ENCODE assay signal across 7 cellular contexts in genomic region chr20:63741676-63742380, GRCh38. TPM values are rescaled to one million over a fixed set of nuclear protein-coding genes. Genes with fewer than 3 reads are reported as not detected.
DNase-seq lines count a peak whose midpoint lies in the region; ATAC-seq and TF ChIP-seq lines count a peak whose summit lies in the region.
"Had no signal": no experiment of that assay in that cellular context is flagged by ENCODE, and none has a peak within 500 bp of the region (broad histone marks: within the 10 kb centered on the region; RNA-seq: fewer than 3 reads in every experiment).

No MANE protein-coding gene starts in this region.

- H3K27ac ChIP-seq in HEK293 (ENCODE audit: extremely low read depth, low read depth, low read length) (peak overlapping the region; percentile 48), coronary artery (peak overlapping the region; percentile 82 to 93), prostate gland (peak overlapping the region; percentile 96)

- POLR2A ChIA-PET in HEK293 (lab: Yijun Ruan, JAX): interaction anchor here (0.7 to 1.6 kb wide), 8 partner anchors 9 to 239 kb away, joined by 3 to 13 read pairs (median 6); partner anchors contain the start of genes ARFRP1, PRPF6, TPD52L2 and UCKL1

- H3K4me1 ChIP-seq in HEK293 (ENCODE audit: control insufficient read depth, insufficient read depth, low read length) (no peaks in the 10 kb centered on the region; the same call in 1 of the 2 replicates), prostate gland (replicated peaks) (peaks cover 35% of the 10 kb centered on the region)

- peaks cover 4 to 30% of the 10 kb centered on the region in 2 experiments; a peak in 1 of 3 replicates for H3K36me3 ChIP-seq in HEK293 (ENCODE audit: control insufficient read depth in 2 of 2, insufficient read depth in 1 of 2, low read length in 2 of 2)
- no peaks in the 10 kb centered on the region for H3K36me3 ChIP-seq in prostate gland

- intact Hi-C loops in prostate gland (cut with DNase I): loop anchor here (2.0 to 10.0 kb wide), 2 partner anchors 115 to 223 kb away; partner anchors contain the start of genes GMEB2 and ZNF512B

- no peaks in the 10 kb centered on the region for H3K9me3 ChIP-seq in HEK293 (ENCODE audit: control insufficient read depth, insufficient read depth, low read depth, low read length)
- H3K9me3 ChIP-seq in prostate gland: no peaks in the 10 kb centered on the region

- TF ChIP-seq CTCF in HEK293 (tag by site-specific recombination; IDR thresholded peaks at IDR 0.05) (no peak), coronary artery (IDR thresholded peaks at IDR 0.05) (no peak), prostate gland (IDR thresholded peaks at IDR 0.05) (no peak)

- DNase-seq in coronary artery (ENCODE audit: low spot score): peak; percentile 72
- DNase-seq in prostate gland (ENCODE audit: low spot score): no peak
- DNase-seq: NCI-H2107 had no signal

- 74% methylated on average over 28 of the region's 30 CpGs for WGBS in prostate gland

- TF ChIP-seq POLR2A in prostate gland (IDR thresholded peaks at IDR 0.05): no peak

- no peaks in the 10 kb centered on the region for H3K27me3 ChIP-seq in prostate gland (replicated peaks; ENCODE audit: insufficient read depth)

- H3K4me3 ChIP-seq in HEK293 (ENCODE audit: low read depth, low read length) (no peak overlapping the region), coronary artery (peak overlapping the region; percentile 78), prostate gland (peak overlapping the region in 1 of 2 donors; percentile 75)

- ATAC-seq in GM19023 (IDR thresholded peaks at IDR 0.05; ENCODE audit: unreplicated experiment): no peak
- ATAC-seq in GM21367 (IDR thresholded peaks at IDR 0.05; ENCODE audit: unreplicated experiment): no peak
- no peak for ATAC-seq in GM21737 (IDR thresholded peaks at IDR 0.05; ENCODE audit: unreplicated experiment)

- CTCF ChIA-PET in HEK293 (lab: Yijun Ruan, JAX): interaction anchor here (0.6 to 1.0 kb wide), 3 partner anchors 44 to 123 kb away, joined by 3 read pairs; partner anchors contain the start of gene TPD52L2

TF ChIP-seq in HEK293, 187 proteins besides CTCF, POLR2A, EP300 and RAD21:
- TF ChIP-seq KLF8 (tag by site-specific recombination; IDR thresholded peaks at IDR 0.05): 0 out of 2 replicates have a peak, but pooled peaks have one; percentile 14
- no peak for TF ChIP-seq ZNF449 (tag by site-specific recombination; IDR thresholded peaks at IDR 0.05)
- TF ChIP-seq ZSCAN23 (tag by site-specific recombination; IDR thresholded peaks at IDR 0.05): no peak

RNA-seq across cellular contexts. Expression of gene SLC2A4RG, which starts 2.3 kb away (rescaled TPM):
- 100 to 1,000 TPM; 140 to 155 TPM for total RNA-seq in prostate gland

RNA-seq across cellular contexts. Expression of gene LIME1, which starts 5.4 kb away (rescaled TPM):
- total RNA-seq in prostate gland: 10 to 100 TPM; 35.0 to 44.4 TPM

RNA-seq across cellular contexts. Expression of gene ZGPAT, which starts 34.0 kb away (rescaled TPM):
- 10 to 100 TPM; 29.3 to 55.5 TPM for total RNA-seq in prostate gland

RNA-seq across cellular contexts. Expression of gene ARFRP1, which starts 34.1 kb away (rescaled TPM):
- 10 to 100 TPM; 36.8 to 50.8 TPM for total RNA-seq in prostate gland

RNA-seq across cellular contexts. Expression of gene TNFRSF6B, which starts 45.4 kb away (rescaled TPM):
- 10 to 100 TPM in 1 of 2 donors, 1 to 10 TPM in 1; 6.7 to 12.2 TPM for total RNA-seq in prostate gland
